ENCODE assay signal across 11 cellular contexts in genomic region chr3:188697127-188697526, GRCh38.
DNase-seq lines count a peak whose midpoint lies in the region; ATAC-seq, FAIRE-seq and TF ChIP-seq lines count a peak whose summit lies in the region.
"Had no signal": no experiment of that assay in that cellular context is flagged by ENCODE, and none has a peak within 500 bp of the region (broad histone marks: within the 10 kb centered on the region; RNA-seq: fewer than 3 reads in every experiment).

No MANE protein-coding gene starts in this region.

- no peak for TF ChIP-seq CTCF in H1 (IDR thresholded peaks at IDR 0.05; ENCODE audit: control extremely low read depth in 1 of 3, insufficient read depth in 1 of 3, low read depth in 1 of 3, low read length in 3 of 3)
- TF ChIP-seq CTCF in GM13976 (IDR thresholded peaks at IDR 0.05; ENCODE audit: borderline replicate concordance, control extremely low read depth, extremely low read depth, insufficient read depth, missing control alignments) = no peak
- no peak for TF ChIP-seq CTCF in ovary (IDR thresholded peaks at IDR 0.05)

- TF ChIP-seq EP300 in H1 (IDR thresholded peaks at IDR 0.05; ENCODE audit: borderline replicate concordance in 1 of 2, low read depth in 2 of 2, low read length in 2 of 2) = no peak
- TF ChIP-seq EP300 in ovary (IDR thresholded peaks at IDR 0.05) = no peak

- FAIRE-seq in H1 (lab: Jason Lieb, UNC) (peak; percentile 94), urothelium cell line (lab: Jason Lieb, UNC) (no peak)

- H3K4me3 ChIP-seq in H1 (ENCODE audit: extremely low read depth in 1 of 4, insufficient read depth in 2 of 4, low read depth in 3 of 4, low read length in 4 of 4) (no peak overlapping the region), ovary (no peak overlapping the region)
- H3K4me3 ChIP-seq: heart right ventricle had no signal

- no peak overlapping the region for H3K56ac ChIP-seq in H1 (replicated peaks; ENCODE audit: insufficient read length, low read depth, low read length)

- no peak overlapping the region for H3K18ac ChIP-seq in H1 (ENCODE audit: extremely low read depth, low read length)

- intact Hi-C loops in ovary (cut with DNase I) = no loop called here

- no peaks in the 10 kb centered on the region for H3K79me2 ChIP-seq in H1 (ENCODE audit: control insufficient read depth in 1 of 2, insufficient read depth in 2 of 2, low read length in 2 of 2)

- H2BK5ac ChIP-seq in H1 (ENCODE audit: low read depth, low read length) = no peak overlapping the region

- DNase-seq in H1 (ENCODE audit: low read depth in 1 of 2, low spot score in 2 of 2) (no peak), urothelium cell line (ENCODE audit: low spot score) (no peak), GM13976 (ENCODE audit: low spot score) (no peak), ovary (no peak), anterior cingulate cortex (lab: John Stamatoyannopoulos, UW) (no peak)
- DNase-seq: caudate nucleus, heart right ventricle, NCI-H345 had no signal

- no peak overlapping the region for H2BK12ac ChIP-seq in H1 (ENCODE audit: low read depth, low read length)

- H3K36me3 ChIP-seq in H1 (ENCODE audit: control insufficient read depth in 2 of 4, insufficient read depth in 4 of 4, low read length in 3 of 4) (no peaks in the 10 kb centered on the region), ovary (no peaks in the 10 kb centered on the region)
- H3K36me3 ChIP-seq: heart right ventricle had no signal

- H3K4me2 ChIP-seq in H1 (ENCODE audit: insufficient read depth in 1 of 2, low read depth in 2 of 2, low read length in 2 of 2) = peak overlapping the region; percentile 9 to 35; a peak in 2 of 4 replicates

- TF ChIP-seq RAD21 in H1 (IDR thresholded peaks at IDR 0.05 in 1 of 2, conservative IDR thresholded peaks at IDR 0.05 in 1 of 2; ENCODE audit: low read depth in 2 of 2, low read length in 2 of 2) = no peak

- H3K23me2 ChIP-seq in H1 (ENCODE audit: low read depth, low read length) = no peaks in the 10 kb centered on the region

- H3K9me3 ChIP-seq in H1 (ENCODE audit: insufficient read depth in 2 of 2, low read depth in 1 of 2, low read length in 1 of 2) (no peaks in the 10 kb centered on the region), ovary (no peaks in the 10 kb centered on the region)
- H3K9me3 ChIP-seq: heart right ventricle had no signal

- TF ChIP-seq POLR2A in H1 (IDR thresholded peaks at IDR 0.05; ENCODE audit: control extremely low read depth in 1 of 2, low read depth in 2 of 2, low read length in 2 of 2) (no peak), ovary (IDR thresholded peaks at IDR 0.05) (no peak)

- whole genome bisulfite sequencing in H1 (ENCODE audit: extremely low coverage in 1 of 2, insufficient coverage in 1 of 2, insufficient read length in 1 of 2, insufficient replicate concordance in 2 of 2, low coverage in 1 of 2, low lambda C conversion rate in 2 of 2, missing lambda C conversion rate in 1 of 2), 2 experiments = 56% methylated on average over 7 of the region's 7 CpGs; no CpG with 5 or more reads in 1 of the 2 experiments
- WGBS in ovary, 3 donors = 90 to 94% (median 92%) methylated on average over 7 of the region's 7 CpGs

- H3K4ac ChIP-seq in H1 (replicated peaks; ENCODE audit: insufficient read length, low read depth, low read length) = no peak overlapping the region

- no peak overlapping the region for H3K14ac ChIP-seq in H1 (ENCODE audit: insufficient read length)

- H2BK120ac ChIP-seq in H1 (replicated peaks; ENCODE audit: low read depth, low read length) = no peak overlapping the region

- CTCF ChIA-PET in H1 (lab: Charles Lee; ENCODE audit: partially characterized antibody) = interaction anchor here (0.6 to 2.6 kb wide), 3 partner anchors 10 to 261 kb away, joined by 3 to 11 read pairs (median 3); no protein-coding TSS in a partner anchor

- no peaks in the 10 kb centered on the region for H3K79me1 ChIP-seq in H1 (ENCODE audit: low read depth, low read length)

- H3K23ac ChIP-seq in H1 (ENCODE audit: insufficient read length) = no peak overlapping the region

- POLR2A ChIA-PET in H1 (lab: Charles Lee; ENCODE audit: partially characterized antibody) = no interaction called here

- no peak overlapping the region for H2BK15ac ChIP-seq in H1 (ENCODE audit: low read length)

- H3K4me1 ChIP-seq in H1 (replicated peaks in 1 of 4; ENCODE audit: control insufficient read depth in 3 of 4, insufficient read depth in 4 of 4, low read length in 3 of 4) (peaks cover 0 to 6% (median 5%) of the 10 kb centered on the region in 4 experiments; a peak in 3 of 7 replicates), ovary (ENCODE audit: insufficient read depth) (no peaks in the 10 kb centered on the region)

- ATAC-seq in GM18858 (IDR thresholded peaks at IDR 0.05; ENCODE audit: unreplicated experiment) (peak; percentile 76), GM19468 (IDR thresholded peaks at IDR 0.05; ENCODE audit: extremely low read depth, unreplicated experiment) (peak; percentile 82), HG03139 (IDR thresholded peaks at IDR 0.05; ENCODE audit: unreplicated experiment) (peak; percentile 84)
- ATAC-seq: heart right ventricle had no signal

- no peaks in the 10 kb centered on the region for H4K20me1 ChIP-seq in H1 (replicated peaks in 1 of 2; ENCODE audit: control insufficient read depth in 1 of 2, insufficient read depth in 2 of 2, low read length in 2 of 2)

- H3K9ac ChIP-seq in H1 (replicated peaks in 1 of 4; ENCODE audit: extremely low read depth in 1 of 4, low read depth in 3 of 4, low read length in 3 of 4) = no peak overlapping the region

- H4K91ac ChIP-seq in H1 (replicated peaks; ENCODE audit: insufficient read length, low read length) = no peak overlapping the region

- in situ Hi-C loops in GM13976 (cut with MboI; ENCODE audit: low sequenced_read_pairs, unreplicated experiment) = no loop called here

- no peaks in the 10 kb centered on the region for H3K27me3 ChIP-seq in H1 (replicated peaks in 1 of 4; ENCODE audit: control insufficient read depth in 3 of 4, extremely low read depth in 1 of 4, insufficient read depth in 3 of 4, low read length in 3 of 4)
- no peaks in the 10 kb centered on the region for H3K27me3 ChIP-seq in ovary
- H3K27me3 ChIP-seq: heart right ventricle had no signal

- H3K27ac ChIP-seq in H1 (ENCODE audit: low read depth, low read length) (no peak overlapping the region), ovary (no peak overlapping the region)
- H3K27ac ChIP-seq: heart right ventricle had no signal

- no peak overlapping the region for H4K8ac ChIP-seq in H1 (ENCODE audit: extremely low read depth, insufficient read depth, low read length)

- no peak overlapping the region for H2BK20ac ChIP-seq in H1 (ENCODE audit: low read length)

- H2AK5ac ChIP-seq in H1 (ENCODE audit: low read depth, low read length) = no peak overlapping the region

- H2AFZ ChIP-seq in H1 (ENCODE audit: low read length) = no peak overlapping the region

- no peak overlapping the region for H4K5ac ChIP-seq in H1 (ENCODE audit: insufficient read length, low read depth, low read length)

TF ChIP-seq in H1, 55 proteins besides CTCF, POLR2A, EP300 and RAD21 (continues in another document):
- TF ChIP-seq TAF1 (IDR thresholded peaks at IDR 0.05; ENCODE audit: low read depth, low read length) (no peak), SIRT6 (IDR thresholded peaks at IDR 0.05; ENCODE audit: low read length) (no peak), CTBP2 (IDR thresholded peaks at IDR 0.05; ENCODE audit: borderline replicate concordance, insufficient read depth, insufficient read length, low read length) (no peak), KDM1A (IDR thresholded peaks at IDR 0.05; ENCODE audit: borderline replicate concordance, low read length) (no peak), CBX8 (IDR thresholded peaks at IDR 0.05; ENCODE audit: borderline replicate concordance, low read depth, low read length) (no peak), HDAC2 (IDR thresholded peaks at IDR 0.05; ENCODE audit: borderline replicate concordance in 1 of 2, low read depth in 2 of 2, low read length in 2 of 2) (no peak), KDM4A (IDR thresholded peaks at IDR 0.05; ENCODE audit: low read depth, low read length, severe bottlenecking) (no peak), GTF2F1 (IDR thresholded peaks at IDR 0.05; ENCODE audit: borderline replicate concordance, low read depth, low read length) (no peak), BCL11A (IDR thresholded peaks at IDR 0.05; ENCODE audit: low read depth in 2 of 2, low read length in 2 of 2) (no peak), EGR1 (IDR thresholded peaks at IDR 0.05; ENCODE audit: borderline replicate concordance, low read depth, low read length) (no peak), GABPA (IDR thresholded peaks at IDR 0.05; ENCODE audit: borderline replicate concordance, insufficient read depth, low read length) (no peak)
